Comparison of ENCODE assay signal across 11 cellular contexts in genomic region chr9:120735415-120736126, GRCh38. TPM values are rescaled to one million over a fixed set of nuclear protein-coding genes. Genes with fewer than 3 reads are reported as not detected.
DNase-seq lines count a peak whose midpoint lies in the region; ATAC-seq and TF ChIP-seq lines count a peak whose summit lies in the region.
"Had no signal": no experiment of that assay in that cellular context is flagged by ENCODE, and none has a peak within 500 bp of the region (broad histone marks: within the 10 kb centered on the region; RNA-seq: fewer than 3 reads in every experiment).

No MANE protein-coding gene starts in this region.

- no peaks in the 10 kb centered on the region for H3K27me3 Mint-ChIP-seq in naive B cell
- H3K27me3 Mint-ChIP-seq: effector memory CD8-positive, alpha-beta T cell had no signal

- no peaks in the 10 kb centered on the region for H3K4me1 ChIP-seq in colonic mucosa

- H3K4me3 ChIP-seq in epithelial cell of esophagus (ENCODE audit: low read length) (no peak overlapping the region), colonic mucosa (no peak overlapping the region)

- no peaks in the 10 kb centered on the region for H3K36me3 Mint-ChIP-seq in naive B cell

- DNase-seq in AML-193 (lab: John Stamatoyannopoulos, UW) (peak; percentile 98 to 99), NOMO-1 (lab: John Stamatoyannopoulos, UW; ENCODE audit: unreplicated experiment in 2 of 2) (peak; percentile 97 to 99), epithelial cell of esophagus (ENCODE audit: low read depth) (peak; percentile 51), naive B cell (no peak), colonic mucosa (no peak), NCI-H187 treated with DMSO at 0.1 percent for 48 hours (lab: John Stamatoyannopoulos, UW) (no peak)
- DNase-seq: effector memory CD8-positive, alpha-beta T cell; NCI-H446 treated with DMSO at 0.1 percent for 48 hours had no signal

- H3K4me1 Mint-ChIP-seq in naive B cell: peaks cover 8 to 13% (median 11%) of the 10 kb centered on the region in 3 donors

- no peaks in the 10 kb centered on the region for H3K9me3 ChIP-seq in colonic mucosa

- no peaks in the 10 kb centered on the region for H3K27me3 ChIP-seq in colonic mucosa

- peak; percentile 50 to 56 for ATAC-seq in naive B cell (ENCODE audit: low read depth in 2 of 2)
- no peak for ATAC-seq in GM21367 (IDR thresholded peaks at IDR 0.05; ENCODE audit: unreplicated experiment)
- no peak for ATAC-seq in GM21723 (IDR thresholded peaks at IDR 0.05; ENCODE audit: unreplicated experiment)
- ATAC-seq: effector memory CD8-positive, alpha-beta T cell had no signal

- TF ChIP-seq CTCF in epithelial cell of esophagus (IDR thresholded peaks at IDR 0.05; ENCODE audit: insufficient read depth, low read depth, low read length, missing control alignments): no peak
- TF ChIP-seq CTCF in colonic mucosa (IDR thresholded peaks at IDR 0.05): no peak

- H3K9ac ChIP-seq in colonic mucosa (ENCODE audit: low read depth in 2 of 2, low read length in 2 of 2): no peak overlapping the region

- peaks cover 0 to 5% (median 0%) of the 10 kb centered on the region in 7 donors for H3K9me3 Mint-ChIP-seq in naive B cell
- H3K9me3 Mint-ChIP-seq: activated T-helper 2 cell treated with anti-CD3 and anti-CD28 coated beads, Interferon-gamma antibody, Interleukin-2, Interleukin-4, amounts not matched to agents 10 μg/mL and 5 μg/mL and 100 μg/mL, durations not matched to agents 14 hours and 24 hours and 36 hours; effector memory CD8-positive, alpha-beta T cell had no signal

- H3K4me3 Mint-ChIP-seq in naive B cell: peak overlapping the region in 1 of 8 donors; percentile 23
- H3K4me3 Mint-ChIP-seq: effector memory CD8-positive, alpha-beta T cell had no signal

- no peak overlapping the region for H3K27ac ChIP-seq in colonic mucosa

- intact Hi-C loops in colonic mucosa (cut with DNase I): no loop called here

- H3K36me3 ChIP-seq in colonic mucosa: no peaks in the 10 kb centered on the region

- H3K27ac Mint-ChIP-seq in naive B cell: peak overlapping the region in 2 of 6 donors; percentile 16 to 55
- H3K27ac Mint-ChIP-seq: activated T-helper 2 cell treated with anti-CD3 and anti-CD28 coated beads, Interferon-gamma antibody, Interleukin-2, Interleukin-4, amounts not matched to agents 10 μg/mL and 5 μg/mL and 100 μg/mL, durations not matched to agents 14 hours and 24 hours and 36 hours; effector memory CD8-positive, alpha-beta T cell had no signal

RNA-seq across cellular contexts. Expression of gene MEGF9, which starts 21.3 kb away (rescaled TPM):
- polyA plus RNA-seq in naive B cell (ENCODE audit: low read depth in 6 of 6): 1 to 10 TPM; 4.4 to 5.6 (median 5.0) TPM
- total RNA-seq in colonic mucosa: 1 to 10 TPM; 7.2 to 9.0 TPM

RNA-seq across cellular contexts. Expression of gene FBXW2, which starts 57.6 kb away (rescaled TPM):
- polyA plus RNA-seq in naive B cell (ENCODE audit: low read depth in 6 of 6): 10 to 100 TPM; 23.2 to 32.3 (median 31.6) TPM
- total RNA-seq in colonic mucosa: 10 to 100 TPM; 52.1 to 53.5 TPM

Comparison
In these comparisons a context has a peak if more than half of its experiments do, and no peak if none do; other contexts are left out.
1. DNase-seq: peak in AML-193 (2 of 2), NOMO-1 (2 of 2) and epithelial cell of esophagus (single experiment); none in naive B cell (single experiment), colonic mucosa (single experiment) and NCI-H187 treated with DMSO at 0.1 percent for 48 hours (single experiment).
2. ATAC-seq: peak in naive B cell (2 of 2); none in GM21367 (single experiment) and GM21723 (single experiment).